ENCODE assay signal across 9 cellular contexts in the genomic region with DNA sequence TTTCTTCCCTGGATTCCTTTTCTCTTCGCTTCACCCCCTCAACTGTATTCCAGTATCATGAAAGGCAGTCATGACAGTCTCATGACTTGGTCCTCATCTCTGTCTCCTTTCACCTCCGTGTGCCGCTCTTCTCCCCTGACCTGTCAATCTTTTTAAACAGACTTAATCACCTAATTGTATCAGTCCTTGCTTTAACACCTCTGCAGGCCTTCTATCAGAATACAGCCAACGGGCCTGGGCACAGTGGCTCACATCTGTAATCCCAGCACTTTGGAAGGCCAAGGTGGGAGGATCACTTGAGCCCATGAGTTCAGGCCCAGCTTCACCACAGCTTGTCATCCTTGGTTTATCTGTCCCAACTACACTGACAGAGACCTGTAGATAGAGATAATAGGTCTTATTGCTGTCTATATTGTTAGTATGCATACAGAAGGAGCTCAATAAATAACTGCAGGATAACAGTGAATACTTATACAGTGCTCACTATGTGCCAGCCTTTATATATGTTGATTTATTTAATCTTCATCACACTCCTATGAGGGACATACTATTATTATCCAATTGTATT. TPM values are rescaled to one million over a fixed set of nuclear protein-coding genes. Genes with fewer than 3 reads are reported as not detected.
DNase-seq lines count a peak whose midpoint lies in the region; ATAC-seq, FAIRE-seq and TF ChIP-seq lines count a peak whose summit lies in the region.
"Had no signal": no experiment of that assay in that cellular context is flagged by ENCODE, and none has a peak within 500 bp of the region (broad histone marks: within the 10 kb centered on the region; RNA-seq: fewer than 3 reads in every experiment).

No MANE protein-coding gene starts in this region.

- H3K27me3 ChIP-seq in H7 (ENCODE audit: control insufficient read depth, insufficient read depth, low read length) (no peaks in the 10 kb centered on the region), WERI-Rb-1 (ENCODE audit: insufficient read depth, low read depth, severe bottlenecking) (no peaks in the 10 kb centered on the region)

- H3K4me3 ChIP-seq in H7 (ENCODE audit: insufficient read depth, low read depth, low read length) (peak overlapping the region; percentile 89; the same call in 1 of the 2 replicates), WERI-Rb-1 (ENCODE audit: low read depth, low read length) (peak overlapping the region; percentile 88), foreskin fibroblast (ENCODE audit: low read depth in 1 of 2, low read length in 2 of 2) (peak overlapping the region; percentile 65 to 99), skin epidermis (peak overlapping the region in 5 of 7 experiments; percentile 56 to 85 (median 81))

- H3K36me3 ChIP-seq in H7 (replicated peaks; ENCODE audit: control insufficient read depth, insufficient read depth, low read length) (no peaks in the 10 kb centered on the region; the same call in none of the 2 replicates), WERI-Rb-1 (peaks cover 7% of the 10 kb centered on the region)

- H3K27ac ChIP-seq in WERI-Rb-1 (no peak overlapping the region; the same call in 1 of the 2 replicates), skin epidermis (peak overlapping the region in 19 of 21 experiments; percentile 81 to 99 (median 95))

- no peak for TF ChIP-seq CTCF in WERI-Rb-1 (IDR thresholded peaks at IDR 0.05; ENCODE audit: low read depth, low read length)
- no peak for TF ChIP-seq CTCF in foreskin fibroblast (IDR thresholded peaks at IDR 0.05; ENCODE audit: low read depth, low read length)
- TF ChIP-seq CTCF in GM13977 (IDR thresholded peaks at IDR 0.05; ENCODE audit: extremely low read depth, insufficient read depth, missing control alignments) = no peak

- H3K9me3 ChIP-seq in WERI-Rb-1 (ENCODE audit: severe bottlenecking) = no peaks in the 10 kb centered on the region

- no peak for ATAC-seq in GM18519 (IDR thresholded peaks at IDR 0.05; ENCODE audit: low FRiP score, unreplicated experiment)

- in situ Hi-C loops in GM13977 (cut with MboI; ENCODE audit: low pct_unique_long_range_greater_than_20kb, low sequenced_read_pairs, unreplicated experiment) (no loop called here), KBM-7 (cut with MboI; ENCODE audit: low pct_unique_long_range_greater_than_20kb, low sequenced_read_pairs) (no loop called here)

- no peak for TF ChIP-seq POLR2A in GM12891 (IDR thresholded peaks at IDR 0.05; ENCODE audit: low read depth, low read length)

- no peak for FAIRE-seq in GM12891 (lab: Jason Lieb, UNC)
- FAIRE-seq: H54 had no signal

- peak; percentile 9 for DNase-seq in H7
- DNase-seq in WERI-Rb-1 = no peak
- no peak for DNase-seq in foreskin fibroblast
- DNase-seq in GM13977 (ENCODE audit: low spot score) = no peak
- no peak for DNase-seq in GM12891 (ENCODE audit: insufficient read length, low spot score)
- no peak for DNase-seq in KBM-7

TF ChIP-seq in GM12891, 5 proteins besides CTCF, POLR2A, EP300 and RAD21:
- TF ChIP-seq POU2F2 (IDR thresholded peaks at IDR 0.05; ENCODE audit: low read depth, low read length) (no peak), POLR2AphosphoS5 (IDR thresholded peaks at IDR 0.05; ENCODE audit: low read depth, low read length) (no peak), PAX5 (IDR thresholded peaks at IDR 0.05; ENCODE audit: insufficient read depth, low read length, severe bottlenecking) (no peak), SPI1 (IDR thresholded peaks at IDR 0.05; ENCODE audit: low read depth, low read length) (no peak), TAF1 (IDR thresholded peaks at IDR 0.05; ENCODE audit: low read depth, low read length) (no peak)
TF ChIP-seq in GM12891: peak in this region for 0.

RNA-seq across cellular contexts. Expression of a gene that starts 1.2 kb away (rescaled TPM):
- total RNA-seq in H7 (2014; rRNA removed; shearing (Covaris generic)) = 12.2 and 17.1 TPM in 2 replicates
- 2.8 TPM for polyA plus RNA-seq in GM12891 (2012; ENCODE audit: low read depth, missing spikeins)

RNA-seq across cellular contexts. Expression of a gene that starts 1.4 kb away (rescaled TPM):
- total RNA-seq in H7 (2014; rRNA removed; shearing (Covaris generic)) = 104 and 106 TPM in 2 replicates
- polyA plus RNA-seq in GM12891 (2012; ENCODE audit: low read depth, missing spikeins) = 23.2 TPM

RNA-seq across cellular contexts. Expression of a gene that starts 6.2 kb away (rescaled TPM):
- total RNA-seq in H7 (2014; rRNA removed; shearing (Covaris generic)) = 1.1 and 3.5 TPM in 2 replicates
- 0.87 TPM for polyA plus RNA-seq in GM12891 (2012; ENCODE audit: low read depth, missing spikeins)

RNA-seq across cellular contexts. Expression of a gene that starts 19.2 kb away (rescaled TPM):
- 15.1 and 23.3 TPM in 2 replicates for total RNA-seq in H7 (2014; rRNA removed; shearing (Covaris generic))
- 9.1 TPM for polyA plus RNA-seq in GM12891 (2012; ENCODE audit: low read depth, missing spikeins)

RNA-seq across cellular contexts. Expression of a gene that starts 19.4 kb away (rescaled TPM):
- 363 and 383 TPM in 2 replicates for total RNA-seq in H7 (2014; rRNA removed; shearing (Covaris generic))
- polyA plus RNA-seq in GM12891 (2012; ENCODE audit: low read depth, missing spikeins) = 180 TPM
